ENCODE assay signal across 1 cellular context in the genomic region with DNA sequence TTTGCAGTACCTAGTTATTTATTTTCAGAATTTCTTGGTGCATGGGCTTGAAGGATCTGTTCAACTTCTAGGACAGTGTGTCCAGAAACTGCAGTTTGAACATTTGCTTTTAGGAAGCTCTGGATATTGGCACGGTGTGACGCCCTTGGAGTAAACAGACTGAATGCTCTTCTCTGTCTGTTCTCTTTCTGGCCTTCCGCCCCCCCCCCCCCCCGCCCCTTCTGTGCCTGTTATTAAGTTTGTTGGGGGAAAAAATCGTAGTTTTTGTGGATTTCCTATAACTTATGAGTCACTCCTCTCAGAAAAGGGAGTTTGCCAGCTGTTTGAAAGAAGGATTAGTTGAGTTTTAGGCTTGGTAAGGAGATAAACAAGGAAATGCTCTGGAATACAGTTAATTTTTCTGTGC.
TF ChIP-seq lines count a peak whose summit lies in the region.

No MANE protein-coding gene starts in this region.

TF ChIP-seq in GM23338, 12 proteins besides CTCF, POLR2A, EP300 and RAD21 (continued from another document):
- TF ChIP-seq, protein P1, sequence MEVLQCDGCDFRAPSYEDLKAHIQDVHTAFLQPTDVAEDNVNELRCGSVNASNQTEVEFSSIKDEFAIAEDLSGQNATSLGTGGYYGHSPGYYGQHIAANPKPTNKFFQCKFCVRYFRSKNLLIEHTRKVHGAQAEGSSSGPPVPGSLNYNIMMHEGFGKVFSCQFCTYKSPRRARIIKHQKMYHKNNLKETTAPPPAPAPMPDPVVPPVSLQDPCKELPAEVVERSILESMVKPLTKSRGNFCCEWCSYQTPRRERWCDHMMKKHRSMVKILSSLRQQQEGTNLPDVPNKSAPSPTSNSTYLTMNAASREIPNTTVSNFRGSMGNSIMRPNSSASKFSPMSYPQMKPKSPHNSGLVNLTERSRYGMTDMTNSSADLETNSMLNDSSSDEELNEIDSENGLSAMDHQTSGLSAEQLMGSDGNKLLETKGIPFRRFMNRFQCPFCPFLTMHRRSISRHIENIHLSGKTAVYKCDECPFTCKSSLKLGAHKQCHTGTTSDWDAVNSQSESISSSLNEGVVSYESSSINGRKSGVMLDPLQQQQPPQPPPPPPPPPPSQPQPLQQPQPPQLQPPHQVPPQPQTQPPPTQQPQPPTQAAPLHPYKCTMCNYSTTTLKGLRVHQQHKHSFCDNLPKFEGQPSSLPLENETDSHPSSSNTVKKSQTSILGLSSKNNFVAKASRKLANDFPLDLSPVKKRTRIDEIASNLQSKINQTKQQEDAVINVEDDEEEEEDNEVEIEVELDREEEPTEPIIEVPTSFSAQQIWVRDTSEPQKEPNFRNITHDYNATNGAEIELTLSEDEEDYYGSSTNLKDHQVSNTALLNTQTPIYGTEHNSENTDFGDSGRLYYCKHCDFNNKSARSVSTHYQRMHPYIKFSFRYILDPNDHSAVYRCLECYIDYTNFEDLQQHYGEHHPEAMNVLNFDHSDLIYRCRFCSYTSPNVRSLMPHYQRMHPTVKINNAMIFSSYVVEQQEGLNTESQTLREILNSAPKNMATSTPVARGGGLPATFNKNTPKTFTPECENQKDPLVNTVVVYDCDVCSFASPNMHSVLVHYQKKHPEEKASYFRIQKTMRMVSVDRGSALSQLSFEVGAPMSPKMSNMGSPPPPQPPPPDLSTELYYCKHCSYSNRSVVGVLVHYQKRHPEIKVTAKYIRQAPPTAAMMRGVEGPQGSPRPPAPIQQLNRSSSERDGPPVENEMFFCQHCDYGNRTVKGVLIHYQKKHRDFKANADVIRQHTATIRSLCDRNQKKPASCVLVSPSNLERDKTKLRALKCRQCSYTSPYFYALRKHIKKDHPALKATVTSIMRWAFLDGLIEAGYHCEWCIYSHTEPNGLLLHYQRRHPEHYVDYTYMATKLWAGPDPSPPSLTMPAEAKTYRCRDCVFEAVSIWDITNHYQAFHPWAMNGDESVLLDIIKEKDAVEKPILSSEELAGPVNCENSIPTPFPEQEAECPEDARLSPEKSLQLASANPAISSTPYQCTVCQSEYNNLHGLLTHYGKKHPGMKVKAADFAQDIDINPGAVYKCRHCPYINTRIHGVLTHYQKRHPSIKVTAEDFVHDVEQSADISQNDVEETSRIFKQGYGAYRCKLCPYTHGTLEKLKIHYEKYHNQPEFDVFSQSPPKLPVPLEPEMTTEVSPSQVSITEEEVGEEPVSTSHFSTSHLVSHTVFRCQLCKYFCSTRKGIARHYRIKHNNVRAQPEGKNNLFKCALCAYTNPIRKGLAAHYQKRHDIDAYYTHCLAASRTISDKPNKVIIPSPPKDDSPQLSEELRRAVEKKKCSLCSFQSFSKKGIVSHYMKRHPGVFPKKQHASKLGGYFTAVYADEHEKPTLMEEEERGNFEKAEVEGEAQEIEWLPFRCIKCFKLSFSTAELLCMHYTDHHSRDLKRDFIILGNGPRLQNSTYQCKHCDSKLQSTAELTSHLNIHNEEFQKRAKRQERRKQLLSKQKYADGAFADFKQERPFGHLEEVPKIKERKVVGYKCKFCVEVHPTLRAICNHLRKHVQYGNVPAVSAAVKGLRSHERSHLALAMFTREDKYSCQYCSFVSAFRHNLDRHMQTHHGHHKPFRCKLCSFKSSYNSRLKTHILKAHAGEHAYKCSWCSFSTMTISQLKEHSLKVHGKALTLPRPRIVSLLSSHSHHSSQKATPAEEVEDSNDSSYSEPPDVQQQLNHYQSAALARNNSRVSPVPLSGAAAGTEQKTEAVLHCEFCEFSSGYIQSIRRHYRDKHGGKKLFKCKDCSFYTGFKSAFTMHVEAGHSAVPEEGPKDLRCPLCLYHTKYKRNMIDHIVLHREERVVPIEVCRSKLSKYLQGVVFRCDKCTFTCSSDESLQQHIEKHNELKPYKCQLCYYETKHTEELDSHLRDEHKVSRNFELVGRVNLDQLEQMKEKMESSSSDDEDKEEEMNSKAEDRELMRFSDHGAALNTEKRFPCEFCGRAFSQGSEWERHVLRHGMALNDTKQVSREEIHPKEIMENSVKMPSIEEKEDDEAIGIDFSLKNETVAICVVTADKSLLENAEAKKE (CRISPR knock-in tag; IDR thresholded peaks at IDR 0.05), result no peak
- TF ChIP-seq NANOG (IDR thresholded peaks at IDR 0.05; ENCODE audit: borderline replicate concordance), result no peak
- no peak for TF ChIP-seq CREB1 (CRISPR knock-in tag; IDR thresholded peaks at IDR 0.05; ENCODE audit: low read depth)
